In the genomic region with DNA sequence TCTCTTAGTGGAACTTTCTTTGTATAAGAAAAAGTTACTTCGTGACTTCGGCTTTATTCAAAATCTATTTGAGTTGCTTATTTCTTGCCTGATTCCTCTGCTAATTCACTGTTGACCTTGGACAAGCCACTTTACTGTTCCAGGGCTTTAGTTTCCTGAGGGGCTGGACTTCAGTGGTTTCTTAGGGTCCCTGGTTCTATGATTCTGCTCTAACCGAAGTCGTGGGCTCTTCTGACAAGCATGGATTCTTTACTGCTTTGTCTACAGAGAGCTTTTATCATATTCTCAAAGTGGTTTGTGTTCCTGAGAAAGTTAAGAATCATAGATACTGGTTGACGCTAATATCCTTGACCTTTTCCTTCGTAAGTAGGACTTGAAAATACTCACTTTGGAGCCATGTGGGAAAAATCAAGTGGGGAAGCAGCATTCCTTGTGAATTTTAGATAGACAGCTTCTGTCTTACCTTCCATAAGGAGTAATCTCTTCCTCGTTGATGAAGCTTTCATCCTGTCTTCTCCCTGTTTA, we compare ENCODE assay signal across 8 cellular contexts. TPM values are rescaled to one million over a fixed set of nuclear protein-coding genes. Genes with fewer than 3 reads are reported as not detected.
DNase-seq lines count a peak whose midpoint lies in the region; ATAC-seq and TF ChIP-seq lines count a peak whose summit lies in the region.

No MANE protein-coding gene starts in this region.

- no peaks in the 10 kb centered on the region for H4K20me1 ChIP-seq in SU-DHL-6 (ENCODE audit: low read depth, low read length)

- H3K27me3 ChIP-seq in H7 (ENCODE audit: control insufficient read depth, insufficient read depth, low read length) (no peaks in the 10 kb centered on the region), SU-DHL-6 (ENCODE audit: low read length) (no peaks in the 10 kb centered on the region)

- no peak overlapping the region for H2AFZ ChIP-seq in SU-DHL-6 (ENCODE audit: low read depth, low read length, severe bottlenecking)

- ATAC-seq in GM21717 (IDR thresholded peaks at IDR 0.05; ENCODE audit: unreplicated experiment), result no peak

- peak overlapping the region; percentile 9; the same call in 1 of the 2 replicates for H3K9ac ChIP-seq in SU-DHL-6 (ENCODE audit: low read length)

- H3K27ac ChIP-seq in SU-DHL-6 (ENCODE audit: low read depth, low read length) (no peak overlapping the region), skin epidermis (peak overlapping the region in 5 of 21 experiments; percentile 18 to 99 (median 98))

- DNase-seq in H7 (no peak), fibroblast of pulmonary artery (ENCODE audit: low read depth) (peak; percentile 30), NCI-H2196 treated with DMSO at 0.1 percent for 48 hours (lab: John Stamatoyannopoulos, UW; ENCODE audit: unreplicated experiment) (no peak), UCSD-AML1 (lab: John Stamatoyannopoulos, UW; ENCODE audit: unreplicated experiment) (no peak), NCI-H1436 (lab: John Stamatoyannopoulos, UW) (no peak)

- peak overlapping the region; percentile 66 for H3K4me2 ChIP-seq in SU-DHL-6 (ENCODE audit: low read depth, low read length, poor library complexity, severe bottlenecking)

- no peaks in the 10 kb centered on the region for H3K9me3 ChIP-seq in SU-DHL-6 (ENCODE audit: insufficient read depth, low read length)

- 0 out of 2 replicates have a peak, but pooled peaks cover 5% of the 10 kb centered on the region for H3F3A ChIP-seq in SU-DHL-6 (ENCODE audit: insufficient read depth)

- no peaks in the 10 kb centered on the region for H3K9me2 ChIP-seq in SU-DHL-6 (replicated peaks; ENCODE audit: insufficient read depth, low read length)

- H3K79me2 ChIP-seq in SU-DHL-6 (ENCODE audit: insufficient read depth, low read length), result peaks cover 4% of the 10 kb centered on the region; the same call in 1 of the 2 replicates

- peak overlapping the region; percentile 87; the same call in 1 of the 2 replicates for H3K4me3 ChIP-seq in H7 (ENCODE audit: insufficient read depth, low read depth, low read length)
- H3K4me3 ChIP-seq in SU-DHL-6 (ENCODE audit: insufficient read depth, low read length, poor library complexity, severe bottlenecking), result peak overlapping the region; percentile 38
- H3K4me3 ChIP-seq in fibroblast of pulmonary artery (replicated peaks; ENCODE audit: low read depth, low read length), result peak overlapping the region; percentile 85
- H3K4me3 ChIP-seq in skin epidermis, result peak overlapping the region in 6 of 7 experiments; percentile 2 to 91 (median 70)

- H3K36me3 ChIP-seq in H7 (replicated peaks; ENCODE audit: control insufficient read depth, insufficient read depth, low read length), result no peaks in the 10 kb centered on the region
- H3K36me3 ChIP-seq in SU-DHL-6 (ENCODE audit: low read length), result no peaks in the 10 kb centered on the region

- TF ChIP-seq CTCF in SU-DHL-6 (IDR thresholded peaks at IDR 0.05; ENCODE audit: insufficient read depth, low read length, poor library complexity, severe bottlenecking) (no peak), fibroblast of pulmonary artery (IDR thresholded peaks at IDR 0.05; ENCODE audit: low read length, missing control alignments) (no peak)

RNA-seq across cellular contexts. Expression of a gene that starts 21.1 kb away (rescaled TPM):
- 53.1 and 61.9 TPM in 2 replicates for total RNA-seq in H7 (2014; rRNA removed; shearing (Covaris generic))

RNA-seq across cellular contexts. Expression of a gene that starts 50.3 kb away (rescaled TPM):
- total RNA-seq in H7 (2014; rRNA removed; shearing (Covaris generic)), result 0.11 and 0.31 TPM in 2 replicates
